In the genomic region with DNA sequence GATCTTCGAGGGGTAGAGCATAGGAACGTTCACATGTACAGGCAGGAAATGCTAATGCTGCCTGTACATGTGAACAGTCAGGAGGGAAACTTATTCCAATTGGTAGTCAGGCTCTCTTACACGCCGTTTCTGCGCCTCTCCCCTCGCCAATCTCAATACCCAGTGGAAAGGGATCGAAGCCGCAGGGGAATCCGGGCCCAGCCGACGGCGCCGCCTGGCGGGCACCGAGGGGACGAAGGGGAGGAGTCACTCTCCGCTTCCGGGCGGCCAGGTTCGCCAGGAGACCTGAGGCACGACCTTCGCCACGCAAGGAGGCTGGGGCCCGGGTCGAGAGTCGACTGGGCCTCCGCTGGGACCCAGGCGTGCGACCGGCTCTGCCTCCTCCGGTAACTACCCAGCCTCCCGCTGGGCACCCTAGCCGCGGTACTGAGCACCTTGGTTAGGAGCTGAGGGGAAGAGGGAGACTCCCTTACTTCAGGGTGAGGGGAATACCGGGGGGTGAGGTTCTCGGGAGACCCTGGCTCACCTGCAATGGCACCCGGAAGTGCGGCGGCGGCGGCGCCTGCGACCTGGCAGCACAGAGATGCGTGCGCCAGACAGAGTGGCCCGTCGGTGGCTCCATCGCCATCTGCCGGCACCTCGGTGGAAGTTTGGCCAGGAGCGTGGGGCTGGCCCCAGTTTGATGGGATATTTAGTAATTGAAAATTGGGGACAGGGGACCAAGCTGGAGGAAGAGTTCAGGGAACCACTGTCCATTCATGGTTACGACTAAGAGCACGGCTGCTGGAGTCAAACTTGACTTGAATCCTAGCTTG, we compare ENCODE assay signal across 1 cellular context.
TF ChIP-seq lines count a peak whose summit lies in the region.

PIGO (minus strand) TSS at position 557 of the 815 bp plus-strand sequence. CDS start 1,026 bp downstream, outside the sequence.

TF ChIP-seq in K562, 482 proteins besides CTCF, POLR2A, EP300 and RAD21 (continued from another document and continues in another):
- peak in 1 of 2 experiments; percentile 53 for TF ChIP-seq AFF1 (IDR thresholded peaks at IDR 0.05; ENCODE audit: low read depth in 1 of 2, partially characterized antibody in 2 of 2)
- TF ChIP-seq, protein P1, sequence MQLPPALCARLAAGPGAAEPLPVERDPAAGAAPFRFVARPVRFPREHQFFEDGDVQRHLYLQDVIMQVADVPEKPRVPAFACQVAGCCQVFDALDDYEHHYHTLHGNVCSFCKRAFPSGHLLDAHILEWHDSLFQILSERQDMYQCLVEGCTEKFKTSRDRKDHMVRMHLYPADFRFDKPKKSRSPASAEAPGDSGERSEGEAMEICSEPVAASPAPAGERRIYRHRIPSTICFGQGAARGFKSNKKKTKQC (CRISPR knock-in tag; IDR thresholded peaks at IDR 0.05), result peak; percentile 79; the same call in 1 of the 2 replicates
- peak; percentile 92 for TF ChIP-seq GABPA (tag; conservative IDR thresholded peaks at IDR 0.05; ENCODE audit: low read depth)
- 0 out of 2 replicates have a peak, but pooled peaks have one; percentile 55 for TF ChIP-seq POLR2AphosphoS5 (IDR thresholded peaks at IDR 0.05; ENCODE audit: control insufficient read depth, insufficient read depth, low read depth, low read length)
- TF ChIP-seq MITF (IDR thresholded peaks at IDR 0.05), result peak; percentile 31; the same call in 1 of the 2 replicates
- TF ChIP-seq, protein P2, sequence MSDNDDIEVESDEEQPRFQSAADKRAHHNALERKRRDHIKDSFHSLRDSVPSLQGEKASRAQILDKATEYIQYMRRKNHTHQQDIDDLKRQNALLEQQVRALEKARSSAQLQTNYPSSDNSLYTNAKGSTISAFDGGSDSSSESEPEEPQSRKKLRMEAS (CRISPR knock-in tag; IDR thresholded peaks at IDR 0.05), result peak; percentile 55
- 0 out of 2 replicates have a peak, but pooled peaks have one; percentile 45 for TF ChIP-seq ERF (CRISPR knock-in tag; IDR thresholded peaks at IDR 0.05)
- TF ChIP-seq, protein P3, sequence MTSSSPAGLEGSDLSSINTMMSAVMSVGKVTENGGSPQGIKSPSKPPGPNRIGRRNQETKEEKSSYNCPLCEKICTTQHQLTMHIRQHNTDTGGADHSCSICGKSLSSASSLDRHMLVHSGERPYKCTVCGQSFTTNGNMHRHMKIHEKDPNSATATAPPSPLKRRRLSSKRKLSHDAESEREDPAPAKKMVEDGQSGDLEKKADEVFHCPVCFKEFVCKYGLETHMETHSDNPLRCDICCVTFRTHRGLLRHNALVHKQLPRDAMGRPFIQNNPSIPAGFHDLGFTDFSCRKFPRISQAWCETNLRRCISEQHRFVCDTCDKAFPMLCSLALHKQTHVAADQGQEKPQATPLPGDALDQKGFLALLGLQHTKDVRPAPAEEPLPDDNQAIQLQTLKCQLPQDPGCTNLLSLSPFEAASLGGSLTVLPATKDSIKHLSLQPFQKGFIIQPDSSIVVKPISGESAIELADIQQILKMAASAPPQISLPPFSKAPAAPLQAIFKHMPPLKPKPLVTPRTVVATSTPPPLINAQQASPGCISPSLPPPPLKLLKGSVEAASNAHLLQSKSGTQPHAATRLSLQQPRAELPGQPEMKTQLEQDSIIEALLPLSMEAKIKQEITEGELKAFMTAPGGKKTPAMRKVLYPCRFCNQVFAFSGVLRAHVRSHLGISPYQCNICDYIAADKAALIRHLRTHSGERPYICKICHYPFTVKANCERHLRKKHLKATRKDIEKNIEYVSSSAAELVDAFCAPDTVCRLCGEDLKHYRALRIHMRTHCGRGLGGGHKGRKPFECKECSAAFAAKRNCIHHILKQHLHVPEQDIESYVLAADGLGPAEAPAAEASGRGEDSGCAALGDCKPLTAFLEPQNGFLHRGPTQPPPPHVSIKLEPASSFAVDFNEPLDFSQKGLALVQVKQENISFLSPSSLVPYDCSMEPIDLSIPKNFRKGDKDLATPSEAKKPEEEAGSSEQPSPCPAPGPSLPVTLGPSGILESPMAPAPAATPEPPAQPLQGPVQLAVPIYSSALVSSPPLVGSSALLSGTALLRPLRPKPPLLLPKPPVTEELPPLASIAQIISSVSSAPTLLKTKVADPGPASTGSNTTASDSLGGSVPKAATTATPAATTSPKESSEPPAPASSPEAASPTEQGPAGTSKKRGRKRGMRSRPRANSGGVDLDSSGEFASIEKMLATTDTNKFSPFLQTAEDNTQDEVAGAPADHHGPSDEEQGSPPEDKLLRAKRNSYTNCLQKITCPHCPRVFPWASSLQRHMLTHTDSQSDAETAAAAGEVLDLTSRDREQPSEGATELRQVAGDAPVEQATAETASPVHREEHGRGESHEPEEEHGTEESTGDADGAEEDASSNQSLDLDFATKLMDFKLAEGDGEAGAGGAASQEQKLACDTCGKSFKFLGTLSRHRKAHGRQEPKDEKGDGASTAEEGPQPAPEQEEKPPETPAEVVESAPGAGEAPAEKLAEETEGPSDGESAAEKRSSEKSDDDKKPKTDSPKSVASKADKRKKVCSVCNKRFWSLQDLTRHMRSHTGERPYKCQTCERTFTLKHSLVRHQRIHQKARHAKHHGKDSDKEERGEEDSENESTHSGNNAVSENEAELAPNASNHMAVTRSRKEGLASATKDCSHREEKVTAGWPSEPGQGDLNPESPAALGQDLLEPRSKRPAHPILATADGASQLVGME (CRISPR knock-in tag; IDR thresholded peaks at IDR 0.05), result no peak
- peak; percentile 55 for TF ChIP-seq TBP (optimal IDR thresholded peaks at IDR 0.05; ENCODE audit: low read depth, low read length)
- peak; percentile 93 for TF ChIP-seq ZFX (CRISPR knock-in tag; IDR thresholded peaks at IDR 0.05)
- 0 out of 2 replicates have a peak, but pooled peaks have one; percentile 14 for TF ChIP-seq BHLHE40 (IDR thresholded peaks at IDR 0.05; ENCODE audit: low read length)
- no peak for TF ChIP-seq MLX (CRISPR knock-in tag; conservative IDR thresholded peaks at IDR 0.05)
- no peak for TF ChIP-seq ZNF316 (IDR thresholded peaks at IDR 0.05)
- TF ChIP-seq SMAD4 (CRISPR knock-in tag; conservative IDR thresholded peaks at IDR 0.05), result peak; percentile 67
- peak; percentile 81 for TF ChIP-seq CREM (IDR thresholded peaks at IDR 0.05; ENCODE audit: low read depth)
- peak; percentile 87 for TF ChIP-seq NFRKB (IDR thresholded peaks at IDR 0.05; ENCODE audit: low read depth)
- TF ChIP-seq, protein P4, sequence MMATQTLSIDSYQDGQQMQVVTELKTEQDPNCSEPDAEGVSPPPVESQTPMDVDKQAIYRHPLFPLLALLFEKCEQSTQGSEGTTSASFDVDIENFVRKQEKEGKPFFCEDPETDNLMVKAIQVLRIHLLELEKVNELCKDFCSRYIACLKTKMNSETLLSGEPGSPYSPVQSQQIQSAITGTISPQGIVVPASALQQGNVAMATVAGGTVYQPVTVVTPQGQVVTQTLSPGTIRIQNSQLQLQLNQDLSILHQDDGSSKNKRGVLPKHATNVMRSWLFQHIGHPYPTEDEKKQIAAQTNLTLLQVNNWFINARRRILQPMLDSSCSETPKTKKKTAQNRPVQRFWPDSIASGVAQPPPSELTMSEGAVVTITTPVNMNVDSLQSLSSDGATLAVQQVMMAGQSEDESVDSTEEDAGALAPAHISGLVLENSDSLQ (IDR thresholded peaks at IDR 0.05), result peak; percentile 35; the same call in 1 of the 2 replicates
- no peak for TF ChIP-seq ZNF766 (CRISPR knock-in tag; conservative IDR thresholded peaks at IDR 0.05)
- peak; percentile 33 for TF ChIP-seq SAP30 (IDR thresholded peaks at IDR 0.05; ENCODE audit: borderline replicate concordance, insufficient read depth, low read depth, low read length, poor library complexity, severe bottlenecking)
- peak; percentile 96 for TF ChIP-seq ESRRA (IDR thresholded peaks at IDR 0.05; ENCODE audit: borderline replicate concordance, low read depth)
- no peak for TF ChIP-seq GABPB2 (CRISPR knock-in tag; conservative IDR thresholded peaks at IDR 0.05)
- no peak; the same call in 1 of the 2 replicates for TF ChIP-seq HDAC2 (IDR thresholded peaks at IDR 0.05)
- peak in 1 of 2 experiments; percentile 15; a peak in 1 of 4 replicates for TF ChIP-seq FOXK2 (conservative IDR thresholded peaks at IDR 0.05 in 1 of 2, IDR thresholded peaks at IDR 0.05 in 1 of 2; ENCODE audit: low read depth in 2 of 2)
- TF ChIP-seq DIDO1 (tag; IDR thresholded peaks at IDR 0.05; ENCODE audit: low read depth), result peak; percentile 30; the same call in 1 of the 2 replicates
- TF ChIP-seq JUN (IDR thresholded peaks at IDR 0.05; ENCODE audit: borderline replicate concordance, low read depth, low read length), result peak; percentile 12; the same call in 1 of the 2 replicates
- TF ChIP-seq JUN (CRISPR knock-in tag; IDR thresholded peaks at IDR 0.05; ENCODE audit: borderline replicate concordance), result no peak
- peak; percentile 87 for TF ChIP-seq HMGN3 (IDR thresholded peaks at IDR 0.05; ENCODE audit: borderline replicate concordance, extremely low read depth, insufficient read length, low read depth, low read length)
- TF ChIP-seq SP1 (CRISPR knock-in tag; IDR thresholded peaks at IDR 0.05), result peak; percentile 92
- peak; percentile 73 for TF ChIP-seq KDM5B (IDR thresholded peaks at IDR 0.05; ENCODE audit: insufficient replicate concordance, low read depth, low read length)
- TF ChIP-seq PHF8 (IDR thresholded peaks at IDR 0.05; ENCODE audit: borderline replicate concordance, low read length), result peak; percentile 93
- TF ChIP-seq ZNF143 (CRISPR knock-in tag; IDR thresholded peaks at IDR 0.05), result no peak
- TF ChIP-seq EP400 (IDR thresholded peaks at IDR 0.05), result peak; percentile 96
- peak; percentile 73; the same call in 1 of the 2 replicates for TF ChIP-seq SIN3B (IDR thresholded peaks at IDR 0.05; ENCODE audit: low read depth)
- TF ChIP-seq MTA3 (IDR thresholded peaks at IDR 0.05; ENCODE audit: borderline replicate concordance), result peak; percentile 86; the same call in 1 of the 2 replicates
- TF ChIP-seq SRF (CRISPR knock-in tag; IDR thresholded peaks at IDR 0.05), result 0 out of 4 replicates have a peak, but pooled peaks of 1 of the 2 experiments have one; percentile 3
- no peak for TF ChIP-seq SMAD1 (IDR thresholded peaks at IDR 0.05; ENCODE audit: low read depth, low read length, partially characterized antibody)
- peak; percentile 86 for TF ChIP-seq MYC (IDR thresholded peaks at IDR 0.05; ENCODE audit: low read depth, low read length)
- no peak for TF ChIP-seq MYC (CRISPR knock-in tag; IDR thresholded peaks at IDR 0.05; ENCODE audit: borderline replicate concordance, low read depth)
- TF ChIP-seq ILK (tag; IDR thresholded peaks at IDR 0.05; ENCODE audit: borderline replicate concordance, low read depth), result no peak
- TF ChIP-seq POLR2G (IDR thresholded peaks at IDR 0.05; ENCODE audit: low read depth, low read length), result peak; percentile 91
- peak; percentile 7 for TF ChIP-seq TAF7 (tag; IDR thresholded peaks at IDR 0.05)
- 0 out of 2 replicates have a peak, but pooled peaks have one; percentile 51 for TF ChIP-seq PHB (CRISPR knock-in tag; IDR thresholded peaks at IDR 0.05)
- TF ChIP-seq ZEB2 (IDR thresholded peaks at IDR 0.05), result peak; percentile 63
- TF ChIP-seq NFIC (IDR thresholded peaks at IDR 0.05), result 0 out of 2 replicates have a peak, but pooled peaks have one; percentile 21
- TF ChIP-seq CCNT2 (IDR thresholded peaks at IDR 0.05; ENCODE audit: borderline replicate concordance, extremely low read depth, insufficient read length, low read depth, low read length), result peak; percentile 52
- TF ChIP-seq KLF16 (IDR thresholded peaks at IDR 0.05), result 0 out of 2 replicates have a peak, but pooled peaks have one; percentile 39
- peak; percentile 75 for TF ChIP-seq NR2C1 (IDR thresholded peaks at IDR 0.05)
- TF ChIP-seq NR2C1 (tag; IDR thresholded peaks at IDR 0.05), result peak; percentile 79
- 0 out of 2 replicates have a peak, but pooled peaks have one; percentile 40 for TF ChIP-seq ELF4 (CRISPR knock-in tag; IDR thresholded peaks at IDR 0.05)
- TF ChIP-seq POLR2H (tag; IDR thresholded peaks at IDR 0.05; ENCODE audit: low read depth), result peak; percentile 61; the same call in 1 of the 2 replicates
- TF ChIP-seq BRD9 (IDR thresholded peaks at IDR 0.05; ENCODE audit: low read depth, partially characterized antibody), result no peak
- TF ChIP-seq TAF9B (IDR thresholded peaks at IDR 0.05; ENCODE audit: partially characterized antibody), result peak; percentile 74
- peak; percentile 50; the same call in 1 of the 2 replicates for TF ChIP-seq STAG1 (CRISPR knock-in tag; IDR thresholded peaks at IDR 0.05; ENCODE audit: borderline replicate concordance)
